ENCODE assay signal across 8 cellular contexts in genomic region chr22:42079319-42080251, GRCh38.
DNase-seq lines count a peak whose midpoint lies in the region; ATAC-seq and TF ChIP-seq lines count a peak whose summit lies in the region.

Gene SMDT1, plus strand, starts transcription at chr22:42079700. Its CDS starts 69 bp downstream, at chr22:42079769.

- DNase-seq in HAP-1 (ENCODE audit: low spot score in 2 of 2), result peak; percentile 94 to 99
- peak; percentile 99 for DNase-seq in MM.1S
- DNase-seq in SIG-M5 (lab: John Stamatoyannopoulos, UW), result peak; percentile 87
- DNase-seq in activated gamma-delta T cell (lab: John Stamatoyannopoulos, UW), result peak; percentile 94
- peak; percentile 96 for DNase-seq in fibroblast of the conjunctiva (ENCODE audit: low read depth)
- DNase-seq in nephron progenitor cell, result peak; percentile 97
- DNase-seq in stimulated activated naive CD8-positive, alpha-beta T cell treated with anti-CD3 and anti-CD28 coated beads, Interleukin-15, amount 100 ng/mL, for 72 hours, result peak; percentile 99

- H3K9ac ChIP-seq in ES-I3 (ENCODE audit: low read depth, low read length) (peak within 1 kb of the TSS; percentile 94), MM.1S (ENCODE audit: low read length) (peak within 1 kb of the TSS; percentile 94)

- peaks cover 4% of the 10 kb centered on the region for H3K27me3 Mint-ChIP-seq in nephron progenitor cell (ENCODE audit: low read depth, poor library complexity)
- H3K27me3 Mint-ChIP-seq in stimulated activated naive CD8-positive, alpha-beta T cell treated with anti-CD3 and anti-CD28 coated beads, Interleukin-15, amount 100 ng/mL, for 72 hours, result no peaks in the 10 kb centered on the region

- H3K27me3 ChIP-seq in HAP-1 (ENCODE audit: low read depth), result no peaks in the 10 kb centered on the region
- H3K27me3 ChIP-seq in MM.1S (replicated peaks; ENCODE audit: insufficient read depth, low read length), result no peaks in the 10 kb centered on the region

- H3K36me3 ChIP-seq in ES-I3 (ENCODE audit: insufficient read depth, low read length), result no peaks in the 10 kb centered on the region
- H3K36me3 ChIP-seq in HAP-1 (replicated peaks), result peaks cover 21% of the 10 kb centered on the region
- H3K36me3 ChIP-seq in MM.1S (replicated peaks; ENCODE audit: insufficient read depth, low read length), result no peaks in the 10 kb centered on the region

- no peaks in the 10 kb centered on the region for H3K9me3 Mint-ChIP-seq in nephron progenitor cell
- no peaks in the 10 kb centered on the region for H3K9me3 Mint-ChIP-seq in stimulated activated naive CD8-positive, alpha-beta T cell treated with anti-CD3 and anti-CD28 coated beads, Interleukin-15, amount 100 ng/mL, for 72 hours

- peak within 1 kb of the TSS; percentile 92 for H3K4me2 ChIP-seq in MM.1S (ENCODE audit: low read depth, low read length)

- H3K36me3 Mint-ChIP-seq in nephron progenitor cell (ENCODE audit: low read depth), result peaks cover 25% of the 10 kb centered on the region

- H3K9me3 ChIP-seq in ES-I3 (ENCODE audit: control insufficient read depth, insufficient read depth, low read length) (no peaks in the 10 kb centered on the region), HAP-1 (no peaks in the 10 kb centered on the region), MM.1S (replicated peaks; ENCODE audit: insufficient read depth, low read length) (no peaks in the 10 kb centered on the region)

- H3K79me2 ChIP-seq in MM.1S (ENCODE audit: low read length), result peaks cover 43% of the 10 kb centered on the region

- H3F3A ChIP-seq in MM.1S (ENCODE audit: insufficient read depth, low read length), result peaks cover 19% of the 10 kb centered on the region

- H3K4me1 ChIP-seq in ES-I3 (ENCODE audit: insufficient read depth, low read length) (peaks cover 5% of the 10 kb centered on the region; the same call in 1 of the 2 replicates), HAP-1 (peaks cover 10% of the 10 kb centered on the region), MM.1S (ENCODE audit: low read length) (peaks cover 7% of the 10 kb centered on the region)

- in situ Hi-C loops in HAP-1 (cut with MboI; ENCODE audit: low sequenced_read_pairs), result no loop called here

- H3K4me1 Mint-ChIP-seq in nephron progenitor cell, result peaks cover 57% of the 10 kb centered on the region
- peaks cover 40% of the 10 kb centered on the region for H3K4me1 Mint-ChIP-seq in stimulated activated naive CD8-positive, alpha-beta T cell treated with anti-CD3 and anti-CD28 coated beads, Interleukin-15, amount 100 ng/mL, for 72 hours

- peak within 1 kb of the TSS; percentile 84 for H3K27ac ChIP-seq in MM.1S (ENCODE audit: low read length)

- H3K27ac Mint-ChIP-seq in nephron progenitor cell, result peak within 1 kb of the TSS; percentile 98
- peak within 1 kb of the TSS; percentile 97 to 99 for H3K27ac Mint-ChIP-seq in stimulated activated naive CD8-positive, alpha-beta T cell treated with anti-CD3 and anti-CD28 coated beads, Interleukin-15, amount 100 ng/mL, for 72 hours

- peak within 1 kb of the TSS; percentile 91 for H2AFZ ChIP-seq in MM.1S (ENCODE audit: low read length)

- ATAC-seq in stimulated activated naive CD8-positive, alpha-beta T cell treated with anti-CD3 and anti-CD28 coated beads, Interleukin-15, amount 100 ng/mL, for 72 hours, result peak; percentile 93

- TF ChIP-seq CTCF in MM.1S (IDR thresholded peaks at IDR 0.05; ENCODE audit: low read length), result no peak
- TF ChIP-seq CTCF in nephron progenitor cell (IDR thresholded peaks at IDR 0.05), result no peak

- peak within 1 kb of the TSS; percentile 83 for H3K4me3 ChIP-seq in HAP-1
- peak within 1 kb of the TSS; percentile 94 for H3K4me3 ChIP-seq in MM.1S (ENCODE audit: low read length)

- no peaks in the 10 kb centered on the region for H3K9me2 ChIP-seq in MM.1S (replicated peaks; ENCODE audit: insufficient read depth, low read length)

- no peaks in the 10 kb centered on the region for H4K20me1 ChIP-seq in MM.1S (ENCODE audit: insufficient read depth, low read length)

- peak within 1 kb of the TSS; percentile 96 for H3K4me3 Mint-ChIP-seq in nephron progenitor cell
- H3K4me3 Mint-ChIP-seq in stimulated activated naive CD8-positive, alpha-beta T cell treated with anti-CD3 and anti-CD28 coated beads, Interleukin-15, amount 100 ng/mL, for 72 hours, result peak within 1 kb of the TSS; percentile 95 to 97

Comparison
In these comparisons a context has a peak if more than half of its experiments do, and no peak if none do; other contexts are left out.
1. Peak in every context shown above with its lines: DNase-seq, ATAC-seq, H3K4me3 ChIP-seq and H3K27ac ChIP-seq.